11 cellular contexts compared by ENCODE assay signal in the genomic region with DNA sequence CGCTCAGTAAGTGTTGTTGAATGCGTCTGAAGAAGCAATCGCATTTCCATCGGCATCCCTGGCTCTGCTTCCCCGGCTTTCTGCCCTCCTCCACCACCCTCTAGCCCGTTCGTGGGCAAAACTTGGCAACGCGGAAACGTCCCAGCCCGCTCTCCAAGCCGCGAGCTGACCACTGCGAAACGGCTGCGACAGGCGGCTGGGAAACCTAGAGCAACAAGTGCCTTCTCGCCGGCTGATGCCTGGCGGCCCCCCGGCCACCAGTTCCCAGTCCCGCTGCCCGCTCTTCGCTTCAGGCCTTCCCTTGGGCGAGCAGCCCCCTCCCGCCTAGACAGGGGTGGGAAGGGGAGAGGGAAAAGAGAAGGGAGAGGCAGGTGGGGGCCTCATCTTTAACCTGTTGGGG. TPM values are rescaled to one million over a fixed set of nuclear protein-coding genes. Genes with fewer than 3 reads are reported as not detected.
A peak's percentile ranks its signal among the peaks of the same experiment; 100 is the strongest.
DNase-seq lines count a peak whose midpoint lies in the region; ATAC-seq, FAIRE-seq and TF ChIP-seq lines count a peak whose summit lies in the region.
"Had no signal": no experiment of that assay in that cellular context is flagged by ENCODE, and none has a peak within 500 bp of the region (broad histone marks: within the 10 kb centered on the region; RNA-seq: fewer than 3 reads in every experiment).

No MANE protein-coding gene starts in this region.

- no peak overlapping the region for H2AFZ ChIP-seq in astrocyte (ENCODE audit: low read depth, low read length)

- DNase-seq in heart right ventricle, result no peak
- no peak for DNase-seq in left cardiac atrium
- no peak for DNase-seq in astrocyte (ENCODE audit: low read depth)
- no peak for DNase-seq in type B pancreatic cell (ENCODE audit: extremely low spot score, unreplicated experiment)
- no peak for DNase-seq in NCI-H2081 treated with DMSO at 0.1 percent for 48 hours (lab: John Stamatoyannopoulos, UW)
- DNase-seq: SW 1271 had no signal

- H3K4me1 ChIP-seq in heart right ventricle, result peaks cover 0 to 37% (median 19%) of the 10 kb centered on the region in 9 donors
- peaks cover 16% of the 10 kb centered on the region for H3K4me1 ChIP-seq in astrocyte (ENCODE audit: insufficient read depth, low read length)
- no peaks in the 10 kb centered on the region for H3K4me1 ChIP-seq in mesodermal cell (ENCODE audit: control insufficient read depth, insufficient read depth, low read length, poor library complexity, severe bottlenecking)

- no peak overlapping the region for H3K27ac Mint-ChIP-seq in astrocyte (ENCODE audit: unreplicated experiment)
- no peak overlapping the region for H3K27ac Mint-ChIP-seq in type B pancreatic cell

- H3K36me3 Mint-ChIP-seq in astrocyte (ENCODE audit: low read depth, unreplicated experiment), result no peaks in the 10 kb centered on the region
- no peaks in the 10 kb centered on the region for H3K36me3 Mint-ChIP-seq in type B pancreatic cell

- H3K27me3 ChIP-seq in heart right ventricle, result peaks cover 0 to 99% (median 0%) of the 10 kb centered on the region in 7 donors
- H3K27me3 ChIP-seq in astrocyte (ENCODE audit: insufficient read depth, low read length), result peaks cover 46% of the 10 kb centered on the region

- FAIRE-seq in astrocyte (lab: Jason Lieb, UNC), result no peak
- FAIRE-seq: bronchial epithelial cell had no signal

- ATAC-seq in heart right ventricle (no peak), left cardiac atrium (no peak), GM21526 (IDR thresholded peaks at IDR 0.05; ENCODE audit: low FRiP score, unreplicated experiment) (no peak), GM18907 (IDR thresholded peaks at IDR 0.05; ENCODE audit: unreplicated experiment) (no peak)

- H3K4me3 ChIP-seq in heart right ventricle (peak overlapping the region; percentile 10 to 66 (median 55)), astrocyte (ENCODE audit: insufficient read depth, low read depth, low read length) (peak overlapping the region; percentile 39), mesodermal cell (ENCODE audit: extremely low read depth, insufficient read depth, low read length, poor library complexity, severe bottlenecking) (peak overlapping the region; percentile 26)

- H3K4me2 ChIP-seq in astrocyte (ENCODE audit: low read length), result peak overlapping the region; percentile 85

- no peaks in the 10 kb centered on the region for H3K4me1 Mint-ChIP-seq in astrocyte (ENCODE audit: low read depth, unreplicated experiment)
- peaks cover 7% of the 10 kb centered on the region for H3K4me1 Mint-ChIP-seq in type B pancreatic cell (ENCODE audit: unreplicated experiment)

- peak overlapping the region; percentile 64 for H3K4me3 Mint-ChIP-seq in astrocyte (ENCODE audit: unreplicated experiment)
- H3K4me3 Mint-ChIP-seq in type B pancreatic cell, result peak overlapping the region; percentile 86

- peaks cover 47% of the 10 kb centered on the region for H3K27me3 Mint-ChIP-seq in astrocyte (ENCODE audit: low read depth, unreplicated experiment)
- peaks cover 79% of the 10 kb centered on the region for H3K27me3 Mint-ChIP-seq in type B pancreatic cell

- H3K9ac ChIP-seq in astrocyte (ENCODE audit: low read length), result no peak overlapping the region

- H3K27ac ChIP-seq in heart right ventricle, result no peak overlapping the region
- no peak overlapping the region for H3K27ac ChIP-seq in astrocyte (ENCODE audit: low read depth, low read length)
- H3K27ac ChIP-seq in mesodermal cell (ENCODE audit: low read depth, low read length, severe bottlenecking), result no peak overlapping the region

- H3K9me3 ChIP-seq in heart right ventricle (no peaks in the 10 kb centered on the region), astrocyte (ENCODE audit: insufficient read depth, low read depth, low read length) (no peaks in the 10 kb centered on the region), mesodermal cell (ENCODE audit: control insufficient read depth, low read length) (no peaks in the 10 kb centered on the region)

- no peaks in the 10 kb centered on the region for H3K79me2 ChIP-seq in astrocyte (ENCODE audit: insufficient read depth, low read length)

- no peaks in the 10 kb centered on the region for H3K9me3 Mint-ChIP-seq in astrocyte (ENCODE audit: unreplicated experiment)
- H3K9me3 Mint-ChIP-seq in type B pancreatic cell, result no peaks in the 10 kb centered on the region

- H4K20me1 ChIP-seq in astrocyte (ENCODE audit: insufficient read depth, low read length), result no peaks in the 10 kb centered on the region

- H3K36me3 ChIP-seq in heart right ventricle (no peaks in the 10 kb centered on the region), astrocyte (ENCODE audit: insufficient read depth, low read length) (no peaks in the 10 kb centered on the region), mesodermal cell (ENCODE audit: control insufficient read depth, insufficient read depth, low read length) (no peaks in the 10 kb centered on the region)

- TF ChIP-seq CTCF in heart right ventricle (IDR thresholded peaks at IDR 0.05) (no peak), astrocyte (IDR thresholded peaks at IDR 0.05; ENCODE audit: insufficient read depth, low read depth, low read length) (no peak), type B pancreatic cell (conservative IDR thresholded peaks at IDR 0.05) (no peak)

- 2% methylated on average over 18 to 26 of the region's 26 CpGs for WGBS in heart right ventricle, 2 donors
- WGBS in mesodermal cell (ENCODE audit: insufficient coverage in 2 of 2), 2 experiments, result 0% methylated on average over 8 of the region's 26 CpGs; no CpG with 5 or more reads in 1 of the 2 experiments

- intact Hi-C loops in heart right ventricle (cut with DNase I), result loop anchor here in 4 of 10 donors (5.0 to 10.0 kb wide), 2 partner anchors 232 to 240 kb away; no protein-coding TSS in a partner anchor
- intact Hi-C loops in left cardiac atrium (cut with DNase I), result no loop called here

RNA-seq across cellular contexts. Expression of a gene that starts 0.8 kb away (rescaled TPM):
- total RNA-seq in heart right ventricle (under 1 TPM in 2 of 10 donors, not detected in 8; 0.20 to 0.53 TPM), left cardiac atrium (1 to 10 TPM in 1 of 2 donors, under 1 TPM in 1; 0.94 to 1.7 TPM), astrocyte (0.75 TPM in 1 of 2 replicates, not detected in the other), type B pancreatic cell (ENCODE audit: low replicate concordance) (2.6 and 6.0 TPM in 2 replicates)
- polyA plus RNA-seq in heart right ventricle, result under 1 TPM in 1 of 2 donors, not detected in 1; 0.83 TPM
- polyA plus RNA-seq in mesodermal cell (2013, experiment 1 of 2), result 3.3 TPM
- 1.9 TPM for polyA plus RNA-seq in mesodermal cell (2013, experiment 2 of 2)
- total RNA-seq: bronchial epithelial cell, liver had no signal

RNA-seq across cellular contexts. Expression of a gene that starts 27.8 kb away (rescaled TPM):
- total RNA-seq in heart right ventricle (100 to 1,000 TPM; 404 to 657 (median 436) TPM), left cardiac atrium (100 to 1,000 TPM; 423 to 527 TPM), astrocyte (565 and 626 TPM in 2 replicates), type B pancreatic cell (ENCODE audit: low replicate concordance) (1,929 and 1,967 TPM in 2 replicates)
- polyA plus RNA-seq in heart right ventricle, result 100 to 1,000 TPM; 397 to 783 TPM
- polyA plus RNA-seq in mesodermal cell (2013, experiment 1 of 2), result 827 TPM
- 794 TPM for polyA plus RNA-seq in mesodermal cell (2013, experiment 2 of 2)
